ENCODE assay signal across 21 cellular contexts in the genomic region with DNA sequence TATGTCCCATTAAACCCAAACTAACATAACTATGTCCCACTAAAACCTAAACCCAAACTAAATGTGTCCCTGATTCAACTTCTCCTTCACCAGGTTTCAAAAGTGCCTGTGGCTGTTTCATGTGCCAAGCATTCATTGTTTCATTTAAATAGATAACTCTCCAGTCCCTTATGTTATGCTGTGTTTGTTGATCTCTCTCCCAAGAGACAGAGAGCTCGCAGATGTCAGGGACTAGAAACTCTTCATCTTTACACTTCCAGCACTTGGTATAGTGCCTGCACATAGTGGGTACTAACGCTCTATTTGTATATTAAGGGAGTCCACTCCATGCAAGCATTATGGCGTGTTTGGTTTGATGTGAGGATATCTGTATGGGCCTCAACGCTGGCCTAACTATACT.
DNase-seq lines count a peak whose midpoint lies in the region; ATAC-seq and TF ChIP-seq lines count a peak whose summit lies in the region.
"Had no signal": no experiment of that assay in that cellular context is flagged by ENCODE, and none has a peak within 500 bp of the region (broad histone marks: within the 10 kb centered on the region; RNA-seq: fewer than 3 reads in every experiment).

No MANE protein-coding gene starts in this region.

- H3K4me2 ChIP-seq in BLaER1 = peak overlapping the region; percentile 3; the same call in 1 of the 2 replicates
- H3K4me2 ChIP-seq in IMR-90 (ENCODE audit: low read depth, low read length) = no peak overlapping the region

- no peaks in the 10 kb centered on the region for H3K79me1 ChIP-seq in IMR-90 (ENCODE audit: low read depth in 1 of 2, low read length in 2 of 2)

- H3K56ac ChIP-seq in IMR-90 (ENCODE audit: extremely low read depth, insufficient read depth, low read length) = no peak overlapping the region

- no peak overlapping the region for H4K5ac ChIP-seq in IMR-90 (ENCODE audit: low read depth, low read length)

- H3K23ac ChIP-seq in IMR-90 (ENCODE audit: low read depth, low read length) = no peak overlapping the region

- no peak overlapping the region for H3K4me3 ChIP-seq in right cardiac atrium (ENCODE audit: low read length)
- H3K4me3 ChIP-seq in BLaER1 = no peak overlapping the region
- no peak overlapping the region for H3K4me3 ChIP-seq in IMR-90 (ENCODE audit: insufficient read depth, low read depth, low read length)
- H3K4me3 ChIP-seq in esophagus muscularis mucosa = no peak overlapping the region
- H3K4me3 ChIP-seq: BLaER1 treated with 17β-estradiol and CSF1 and Interleukin-3, amounts not matched to agents 10 nM and 100 nM; GM12878 had no signal

- intact Hi-C loops in Right ventricle myocardium superior (cut with DNase I) (no loop called here), right cardiac atrium (cut with DNase I) (loop anchor here in 3 of 4 donors (10.0 kb wide), 3 partner anchors 473 to 593 kb away; no protein-coding TSS in a partner anchor), IMR-90 (cut with micrococcal nuclease) (loop anchor here (10.0 kb wide), 1 partner anchor 363 kb away; no protein-coding TSS in a partner anchor), esophagus muscularis mucosa (cut with DNase I) (no loop called here), posterior cingulate gyrus (cut with DNase I) (no loop called here)

- no peak overlapping the region for H2AK5ac ChIP-seq in IMR-90 (ENCODE audit: low read depth, low read length)

- 87% methylated on average over 4 of the region's 4 CpGs for WGBS in right cardiac atrium
- WGBS in IMR-90 (ENCODE audit: extremely low coverage in 2 of 2, insufficient read length in 1 of 2), 2 experiments = no CpG with 5 or more reads among the region's 4 CpGs
- 97% methylated on average over 4 of the region's 4 CpGs for WGBS in esophagus muscularis mucosa

- in situ Hi-C loops in IMR-90 (cut with MboI; ENCODE audit: low sequenced_read_pairs) = loop anchor here (25.0 kb wide), 1 partner anchor 870 kb away; no protein-coding TSS in a partner anchor

- H3K27me3 ChIP-seq in right cardiac atrium (ENCODE audit: control insufficient read depth, insufficient read depth) (no peaks in the 10 kb centered on the region), BLaER1 (no peaks in the 10 kb centered on the region), IMR-90 (ENCODE audit: control insufficient read depth, insufficient read depth, low read length) (0 out of 2 replicates have a peak, but pooled peaks cover 2% of the 10 kb centered on the region), esophagus muscularis mucosa (no peaks in the 10 kb centered on the region)
- H3K27me3 ChIP-seq: BE2C; BLaER1 treated with 17β-estradiol and CSF1 and Interleukin-3, amounts not matched to agents 10 nM and 100 nM had no signal

- no peak overlapping the region for H2BK20ac ChIP-seq in IMR-90 (ENCODE audit: low read depth, low read length)

- ATAC-seq in Right ventricle myocardium superior (ENCODE audit: poor library complexity) (peak; percentile 79), right cardiac atrium (no peak), IMR-90 (ENCODE audit: low read depth) (peak; percentile 24)
- ATAC-seq: CD8-positive, alpha-beta T cell; GM12878 had no signal

- no peaks in the 10 kb centered on the region for H3K9me1 ChIP-seq in IMR-90 (ENCODE audit: insufficient read depth, low read length)

- H3K36me3 ChIP-seq in BLaER1 (no peaks in the 10 kb centered on the region), IMR-90 (ENCODE audit: control insufficient read depth, insufficient read depth, low read length) (no peaks in the 10 kb centered on the region), esophagus muscularis mucosa (no peaks in the 10 kb centered on the region)
- H3K36me3 ChIP-seq: BE2C; BLaER1 treated with 17β-estradiol and CSF1 and Interleukin-3, amounts not matched to agents 10 nM and 100 nM had no signal

- H3K4me1 ChIP-seq in right cardiac atrium (ENCODE audit: control insufficient read depth, insufficient read depth, low read length) (peaks cover 1% of the 10 kb centered on the region), BLaER1 (peaks cover 9% of the 10 kb centered on the region; the same call in 1 of the 2 replicates), IMR-90 (ENCODE audit: control insufficient read depth, insufficient read depth, low read length) (peaks cover 3% of the 10 kb centered on the region; the same call in 1 of the 2 replicates), esophagus muscularis mucosa (no peaks in the 10 kb centered on the region)
- H3K4me1 ChIP-seq: BE2C, Caco-2 had no signal

- no peak overlapping the region for H4K91ac ChIP-seq in IMR-90 (ENCODE audit: insufficient read depth, low read depth, low read length)

- no peak overlapping the region for H4K8ac ChIP-seq in IMR-90 (ENCODE audit: low read depth in 2 of 2, low read length in 2 of 2)

- H3K18ac ChIP-seq in IMR-90 (ENCODE audit: low read depth, low read length) = no peak overlapping the region

- H2AFZ ChIP-seq in IMR-90 (replicated peaks; ENCODE audit: low read length, poor library complexity) = no peak overlapping the region

- no peak overlapping the region for H3K4ac ChIP-seq in IMR-90 (ENCODE audit: low read depth, low read length)

- dilution Hi-C loops in IMR-90 (cut with HindIII; ENCODE audit: low sequenced_read_pairs, unreplicated experiment) = no loop called here

- TF ChIP-seq RAD21 in IMR-90 (IDR thresholded peaks at IDR 0.05; ENCODE audit: low read length) = no peak

- no peak overlapping the region for H2BK15ac ChIP-seq in IMR-90 (ENCODE audit: low read depth, low read length)

- H3K9ac ChIP-seq in BLaER1 (no peak overlapping the region), IMR-90 (ENCODE audit: low read depth, low read length) (no peak overlapping the region)
- H3K9ac ChIP-seq: BLaER1 treated with 17β-estradiol and CSF1 and Interleukin-3, amounts not matched to agents 10 nM and 100 nM had no signal

- DNase-seq in Right ventricle myocardium superior (no peak), right cardiac atrium (no peak), IMR-90 (no peak), esophagus muscularis mucosa (ENCODE audit: extremely low spot score) (peak; percentile 19), posterior cingulate gyrus (no peak), DMS53 treated with DMSO at 0.1 percent for 48 hours (lab: John Stamatoyannopoulos, UW; ENCODE audit: unreplicated experiment) (no peak)
- DNase-seq: 8988T; ACHN; BE2C; Caco-2; Calu3; CD4-positive, alpha-beta T cell; CD8-positive, alpha-beta T cell; DMS79; DND-41; EL; GDM1 had no signal

- H3K14ac ChIP-seq in IMR-90 (replicated peaks; ENCODE audit: low read depth, low read length) = no peak overlapping the region

- H2AK9ac ChIP-seq in IMR-90 (replicated peaks; ENCODE audit: low read depth, low read length, poor library complexity) = no peak overlapping the region

- POLR2A ChIA-PET in IMR-90 (lab: Charles Lee; ENCODE audit: unreplicated experiment) = no interaction called here

- TF ChIP-seq POLR2A in IMR-90 (IDR thresholded peaks at IDR 0.05; ENCODE audit: low read depth, low read length) (no peak), esophagus muscularis mucosa (IDR thresholded peaks at IDR 0.05; ENCODE audit: low read depth) (no peak)

- TF ChIP-seq EP300 in esophagus muscularis mucosa (IDR thresholded peaks at IDR 0.05) = no peak

- no TSS peak for BruUV-seq in IMR-90 (replicated peaks; lab: Mats Ljungman, UMichigan)

- H3K9me3 ChIP-seq in right cardiac atrium (ENCODE audit: control insufficient read depth, low read length) (no peaks in the 10 kb centered on the region), BLaER1 (no peaks in the 10 kb centered on the region), IMR-90 (ENCODE audit: control insufficient read depth, insufficient read depth, low read length) (no peaks in the 10 kb centered on the region), esophagus muscularis mucosa (no peaks in the 10 kb centered on the region)
- H3K9me3 ChIP-seq: BE2C, Caco-2 had no signal

- TF ChIP-seq CTCF in IMR-90 (conservative IDR thresholded peaks at IDR 0.05; ENCODE audit: low read depth, low read length) (no peak), esophagus muscularis mucosa (IDR thresholded peaks at IDR 0.05) (no peak)

- H3K27ac ChIP-seq in right cardiac atrium (ENCODE audit: low read length) (no peak overlapping the region), BLaER1 (no peak overlapping the region), IMR-90 (ENCODE audit: insufficient read depth, low read length) (no peak overlapping the region), esophagus muscularis mucosa (replicated peaks in 1 of 4) (no peak overlapping the region)
- H3K27ac ChIP-seq: BLaER1 treated with 17β-estradiol and CSF1 and Interleukin-3, amounts not matched to agents 10 nM and 100 nM; C4-2B had no signal

- CTCF ChIA-PET in IMR-90 (lab: Yijun Ruan, JAX) = no interaction called here

- H2BK120ac ChIP-seq in IMR-90 (ENCODE audit: low read depth, low read length) = no peak overlapping the region

- H4K20me1 ChIP-seq in BLaER1 (no peaks in the 10 kb centered on the region), IMR-90 (ENCODE audit: insufficient read depth, low read length) (no peaks in the 10 kb centered on the region)
- H4K20me1 ChIP-seq: BLaER1 treated with 17β-estradiol and CSF1 and Interleukin-3, amounts not matched to agents 10 nM and 100 nM had no signal

- H2BK5ac ChIP-seq in IMR-90 (ENCODE audit: low read depth, low read length, poor library complexity, severe bottlenecking) = no peak overlapping the region

TF ChIP-seq in IMR-90, 13 proteins besides CTCF, POLR2A, EP300 and RAD21 (continues in another document):
- TF ChIP-seq, protein P1, sequence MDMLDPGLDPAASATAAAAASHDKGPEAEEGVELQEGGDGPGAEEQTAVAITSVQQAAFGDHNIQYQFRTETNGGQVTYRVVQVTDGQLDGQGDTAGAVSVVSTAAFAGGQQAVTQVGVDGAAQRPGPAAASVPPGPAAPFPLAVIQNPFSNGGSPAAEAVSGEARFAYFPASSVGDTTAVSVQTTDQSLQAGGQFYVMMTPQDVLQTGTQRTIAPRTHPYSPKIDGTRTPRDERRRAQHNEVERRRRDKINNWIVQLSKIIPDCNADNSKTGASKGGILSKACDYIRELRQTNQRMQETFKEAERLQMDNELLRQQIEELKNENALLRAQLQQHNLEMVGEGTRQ (IDR thresholded peaks at IDR 0.05; ENCODE audit: low read depth, low read length) = no peak
- TF ChIP-seq, protein P2, sequence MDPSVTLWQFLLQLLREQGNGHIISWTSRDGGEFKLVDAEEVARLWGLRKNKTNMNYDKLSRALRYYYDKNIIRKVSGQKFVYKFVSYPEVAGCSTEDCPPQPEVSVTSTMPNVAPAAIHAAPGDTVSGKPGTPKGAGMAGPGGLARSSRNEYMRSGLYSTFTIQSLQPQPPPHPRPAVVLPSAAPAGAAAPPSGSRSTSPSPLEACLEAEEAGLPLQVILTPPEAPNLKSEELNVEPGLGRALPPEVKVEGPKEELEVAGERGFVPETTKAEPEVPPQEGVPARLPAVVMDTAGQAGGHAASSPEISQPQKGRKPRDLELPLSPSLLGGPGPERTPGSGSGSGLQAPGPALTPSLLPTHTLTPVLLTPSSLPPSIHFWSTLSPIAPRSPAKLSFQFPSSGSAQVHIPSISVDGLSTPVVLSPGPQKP (IDR thresholded peaks at IDR 0.05; ENCODE audit: borderline replicate concordance, low read depth, low read length) = no peak
- no peak for TF ChIP-seq CEBPB (IDR thresholded peaks at IDR 0.05; ENCODE audit: low read depth, low read length)
- TF ChIP-seq CHD1 (IDR thresholded peaks at IDR 0.05; ENCODE audit: low read depth, low read length) = no peak
- no peak for TF ChIP-seq BHLHE40 (IDR thresholded peaks at IDR 0.05; ENCODE audit: low read depth, low read length)
- no peak for TF ChIP-seq MAFK (IDR thresholded peaks at IDR 0.05; ENCODE audit: low read depth, low read length)

Comparison
In these comparisons a context has a peak if more than half of its experiments do, and no peak if none do; other contexts are left out.
1. ATAC-seq: peak in Right ventricle myocardium superior (single experiment) and IMR-90 (single experiment); none in right cardiac atrium (0 of 2).
2. intact Hi-C loops: an anchor here in right cardiac atrium (10.0 kb wide) and IMR-90 (10.0 kb wide); none called in Right ventricle myocardium superior, esophagus muscularis mucosa and posterior cingulate gyrus.